ENCODE assay signal across 11 cellular contexts in genomic region chr4:123421227-123421941, GRCh38. TPM values are rescaled to one million over a fixed set of nuclear protein-coding genes. Genes with fewer than 3 reads are reported as not detected.
A peak's percentile ranks its signal among the peaks of the same experiment; 100 is the strongest.
DNase-seq lines count a peak whose midpoint lies in the region; ATAC-seq and TF ChIP-seq lines count a peak whose summit lies in the region.
"Had no signal": no experiment of that assay in that cellular context is flagged by ENCODE, and none has a peak within 500 bp of the region (broad histone marks: within the 10 kb centered on the region; RNA-seq: fewer than 3 reads in every experiment).

No MANE protein-coding gene starts in this region.

- intact Hi-C loops in esophagus muscularis mucosa (cut with DNase I): no loop called here

- H3K4me1 Mint-ChIP-seq in nephron progenitor cell: peaks cover 47% of the 10 kb centered on the region

- no peaks in the 10 kb centered on the region for H3K9me3 ChIP-seq in esophagus muscularis mucosa

- no peak overlapping the region for H3K4me3 Mint-ChIP-seq in nephron progenitor cell

- H3K36me3 ChIP-seq in esophagus muscularis mucosa: no peaks in the 10 kb centered on the region

- H3K4me3 ChIP-seq in NB4 (ENCODE audit: low read depth, low read length) (no peak overlapping the region), esophagus muscularis mucosa (peak overlapping the region in 1 of 4 donors; percentile 22)

- no peaks in the 10 kb centered on the region for H3K27me3 Mint-ChIP-seq in nephron progenitor cell (ENCODE audit: low read depth, poor library complexity)

- TF ChIP-seq CTCF in NB4 (IDR thresholded peaks at IDR 0.05; ENCODE audit: low read depth, low read length) (no peak), nephron progenitor cell (IDR thresholded peaks at IDR 0.05) (no peak), esophagus muscularis mucosa (IDR thresholded peaks at IDR 0.05) (no peak)

- TF ChIP-seq POLR2A in NB4 (IDR thresholded peaks at IDR 0.05; ENCODE audit: extremely low read depth, insufficient read length): no peak
- no peak for TF ChIP-seq POLR2A in esophagus muscularis mucosa (IDR thresholded peaks at IDR 0.05; ENCODE audit: low read depth)

- H3K27ac ChIP-seq in esophagus muscularis mucosa (replicated peaks in 1 of 4): no peak overlapping the region

- peaks cover 12 to 15% (median 13%) of the 10 kb centered on the region in 4 donors for H3K4me1 ChIP-seq in esophagus muscularis mucosa

- no peak for DNase-seq in activated CD4-positive, CD25-positive, alpha-beta regulatory T cell treated with anti-CD3 and anti-CD28 coated beads, Interleukin-2, amount 50 U/mL, for 72 hours
- DNase-seq in NB4 (ENCODE audit: low read depth) (peak; percentile 54), amniotic epithelial cell (ENCODE audit: low read depth) (peak; percentile 86), nephron progenitor cell (no peak), NCI-H2107 (lab: John Stamatoyannopoulos, UW) (no peak), esophagus muscularis mucosa (ENCODE audit: extremely low spot score) (no peak)
- DNase-seq: 8988T, activated gamma-delta T cell, GOT3 had no signal

- no peak for TF ChIP-seq EP300 in esophagus muscularis mucosa (IDR thresholded peaks at IDR 0.05)

- 81% methylated on average over 6 of the region's 6 CpGs for WGBS in esophagus muscularis mucosa

- H3K27me3 ChIP-seq in esophagus muscularis mucosa: no peaks in the 10 kb centered on the region

- H3K27ac Mint-ChIP-seq in nephron progenitor cell: peak overlapping the region; percentile 91

- peak; percentile 50 to 57 for ATAC-seq in activated CD4-positive, CD25-positive, alpha-beta regulatory T cell treated with anti-CD3 and anti-CD28 coated beads, Interleukin-2, amount 50 U/mL, for 24 hours
- no peak for ATAC-seq in HG03460 (IDR thresholded peaks at IDR 0.05; ENCODE audit: unreplicated experiment)

- H3K36me3 Mint-ChIP-seq in nephron progenitor cell (ENCODE audit: low read depth): peaks cover 31% of the 10 kb centered on the region

- peaks cover 28% of the 10 kb centered on the region for H3K9me3 Mint-ChIP-seq in nephron progenitor cell

RNA-seq across cellular contexts. Expression of gene SPRY1, which starts 24.8 kb away (rescaled TPM):
- 100 to 1,000 TPM; 103 to 136 (median 136) TPM for total RNA-seq in esophagus muscularis mucosa

Comparison
In these comparisons a context has a peak if more than half of its experiments do, and no peak if none do; other contexts are left out.
1. DNase-seq: peak in NB4 (single experiment) and amniotic epithelial cell (single experiment); none in activated CD4-positive, CD25-positive, alpha-beta regulatory T cell treated with anti-CD3 and anti-CD28 coated beads, Interleukin-2, amount 50 U/mL, for 72 hours (single experiment), nephron progenitor cell (single experiment), NCI-H2107 (single experiment) and esophagus muscularis mucosa (single experiment).